In genomic region chr19:55253842-55254624, GRCh38 we compare ENCODE assay signal across 1 cellular context.
TF ChIP-seq lines count a peak whose summit lies in the region.

No MANE protein-coding gene starts in this region.

TF ChIP-seq in IMR-90, 13 proteins besides CTCF, POLR2A, EP300 and RAD21:
- TF ChIP-seq CHD1 (IDR thresholded peaks at IDR 0.05; ENCODE audit: low read depth, low read length) (no peak), BHLHE40 (IDR thresholded peaks at IDR 0.05; ENCODE audit: low read depth, low read length) (no peak), MAFK (IDR thresholded peaks at IDR 0.05; ENCODE audit: low read depth, low read length) (no peak), RCOR1 (IDR thresholded peaks at IDR 0.05; ENCODE audit: insufficient replicate concordance, low read length) (no peak), ELK1 (IDR thresholded peaks at IDR 0.05; ENCODE audit: borderline replicate concordance, low read depth, low read length) (no peak), NFE2L2 (IDR thresholded peaks at IDR 0.05; ENCODE audit: low read depth, low read length) (no peak), RFX5 (IDR thresholded peaks at IDR 0.05; ENCODE audit: low read depth, low read length) (no peak), MXI1 (IDR thresholded peaks at IDR 0.05; ENCODE audit: borderline replicate concordance, low read depth, low read length) (no peak), CEBPB (IDR thresholded peaks at IDR 0.05; ENCODE audit: low read depth, low read length) (no peak), USF2 (IDR thresholded peaks at IDR 0.05; ENCODE audit: low read depth, low read length) (no peak), SMC3 (IDR thresholded peaks at IDR 0.05; ENCODE audit: low read depth, low read length) (no peak), FOS (IDR thresholded peaks at IDR 0.05; ENCODE audit: low read depth, low read length) (no peak)
